In the genomic region with DNA sequence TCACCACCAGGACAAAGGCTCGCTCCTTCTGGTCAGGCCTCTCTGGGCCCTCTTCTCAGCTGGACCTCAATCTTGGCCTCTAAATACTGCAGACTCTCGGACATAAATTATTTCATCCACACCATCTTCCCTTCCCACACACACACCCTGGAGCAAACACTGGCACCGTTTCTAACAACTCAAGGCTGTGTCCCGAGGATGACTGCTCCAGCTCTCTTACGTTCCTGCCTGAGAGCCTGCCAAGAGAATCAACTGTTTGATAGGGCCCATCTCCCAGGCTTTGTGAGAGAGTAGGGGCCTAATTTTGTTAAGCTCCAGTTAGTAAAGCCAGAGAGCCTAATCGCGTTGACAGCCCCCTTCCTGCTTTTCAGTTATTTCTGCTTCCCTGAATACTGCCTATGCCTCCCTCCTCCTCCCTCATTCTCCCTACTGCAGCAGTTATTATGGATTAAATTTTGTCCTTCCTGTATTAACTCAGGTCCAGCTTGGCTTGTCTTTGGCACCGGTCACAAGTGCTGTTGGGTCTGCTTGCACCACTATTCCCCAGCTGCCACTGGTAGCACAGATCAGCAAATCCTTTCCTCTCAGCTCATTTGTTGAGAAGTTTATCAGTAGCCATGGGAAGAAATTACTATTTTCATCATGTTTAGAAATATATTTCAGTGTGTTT, we compare ENCODE assay signal across 18 cellular contexts.
DNase-seq lines count a peak whose midpoint lies in the region; ATAC-seq and TF ChIP-seq lines count a peak whose summit lies in the region.
"Had no signal": no experiment of that assay in that cellular context is flagged by ENCODE, and none has a peak within 500 bp of the region (broad histone marks: within the 10 kb centered on the region; RNA-seq: fewer than 3 reads in every experiment).

No MANE protein-coding gene starts in this region.

- TF ChIP-seq CTCF in MCF 10A (IDR thresholded peaks at IDR 0.05; ENCODE audit: unreplicated experiment) (no peak), breast epithelium (IDR thresholded peaks at IDR 0.05) (no peak), glutamatergic neuron (IDR thresholded peaks at IDR 0.05; ENCODE audit: partially characterized antibody, unreplicated experiment) (no peak), osteoblast (IDR thresholded peaks at IDR 0.05; ENCODE audit: extremely low read depth, low read depth, low read length) (no peak), lower leg skin (IDR thresholded peaks at IDR 0.05) (no peak)

- no peak overlapping the region for H3K4me3 ChIP-seq in breast epithelium
- H3K4me3 ChIP-seq in osteoblast (ENCODE audit: insufficient read depth, low read length), result no peak overlapping the region
- no peak overlapping the region for H3K4me3 ChIP-seq in aorta (ENCODE audit: low read length in 2 of 2)
- no peak overlapping the region for H3K4me3 ChIP-seq in lower leg skin (ENCODE audit: low read depth, poor library complexity, severe bottlenecking)
- H3K4me3 ChIP-seq: GM23338, SK-N-MC had no signal

- H3K27me3 Mint-ChIP-seq in MCF 10A (ENCODE audit: insufficient read depth, unreplicated experiment) (no peaks in the 10 kb centered on the region), glutamatergic neuron (ENCODE audit: unreplicated experiment) (peaks cover 2% of the 10 kb centered on the region)
- H3K27me3 Mint-ChIP-seq: CD8-positive, alpha-beta memory T cell had no signal

- ATAC-seq in aorta (ENCODE audit: low FRiP score), result peak; percentile 56
- ATAC-seq in HG03520 (IDR thresholded peaks at IDR 0.05; ENCODE audit: unreplicated experiment), result no peak
- ATAC-seq: foreskin keratinocyte, GM23338 had no signal

- H3K27me3 ChIP-seq in breast epithelium (no peaks in the 10 kb centered on the region), osteoblast (ENCODE audit: insufficient read depth, low read length) (no peaks in the 10 kb centered on the region), aorta (ENCODE audit: control insufficient read depth in 1 of 2, insufficient read depth in 2 of 2, low read length in 1 of 2) (no peaks in the 10 kb centered on the region)
- H3K27me3 ChIP-seq: foreskin keratinocyte had no signal

- POLR2A ChIA-PET in MCF 10A (lab: Yijun Ruan, JAX), result interaction anchor here (0.5 kb wide), 1 partner anchor 111 kb away, joined by 4 read pairs; no protein-coding TSS in a partner anchor

- H3K9me3 ChIP-seq in breast epithelium, result no peaks in the 10 kb centered on the region
- no peaks in the 10 kb centered on the region for H3K9me3 ChIP-seq in osteoblast (ENCODE audit: low read depth, low read length)
- H3K9me3 ChIP-seq in aorta (ENCODE audit: control insufficient read depth, low read length), result no peaks in the 10 kb centered on the region

- no peaks in the 10 kb centered on the region for H3K36me3 ChIP-seq in breast epithelium
- H3K36me3 ChIP-seq in osteoblast (ENCODE audit: insufficient read depth, low read length), result no peaks in the 10 kb centered on the region
- no peaks in the 10 kb centered on the region for H3K36me3 ChIP-seq in aorta (ENCODE audit: control insufficient read depth in 1 of 2, insufficient read depth in 2 of 2, low read length in 1 of 2)

- no peak overlapping the region for H3K4me2 ChIP-seq in osteoblast (ENCODE audit: insufficient read depth, low read length)
- H3K4me2 ChIP-seq: GM23338, KMS-11 had no signal

- H3K27ac Mint-ChIP-seq in MCF 10A (ENCODE audit: low read depth, unreplicated experiment) (peak overlapping the region; percentile 70), glutamatergic neuron (ENCODE audit: unreplicated experiment) (peak overlapping the region; percentile 40)
- H3K27ac Mint-ChIP-seq: GM23338 had no signal

- H4K20me1 ChIP-seq in osteoblast (ENCODE audit: insufficient read depth, low read length), result peaks cover 7% of the 10 kb centered on the region

- DNase-seq in MCF 10A (ENCODE audit: unreplicated experiment), result no peak
- DNase-seq in breast epithelium (ENCODE audit: low spot score in 2 of 2), result no peak
- no peak for DNase-seq in glutamatergic neuron
- no peak for DNase-seq in osteoblast (ENCODE audit: insufficient read length, low spot score, missing footprints)
- peak in 1 of 2 donors; percentile 56 for DNase-seq in aorta
- no peak for DNase-seq in lower leg skin (ENCODE audit: low spot score in 2 of 2)
- DNase-seq in dermis blood vessel endothelial cell, result no peak
- DNase-seq: 8988T; activated naive CD4-positive, alpha-beta T cell treated with anti-CD3 and anti-CD28 coated beads, Interleukin-2, amount 50 U/mL, for 16 hours; CD8-positive, alpha-beta memory T cell; foreskin keratinocyte; islet precursor cell; NCI-H2029 treated with DMSO at 0.1 percent for 48 hours; small intestine had no signal

- CTCF ChIA-PET in MCF 10A (lab: Yijun Ruan, JAX), result interaction anchor here (0.5 to 0.9 kb wide), 4 partner anchors 12 to 221 kb away, joined by 3 to 4 read pairs (median 3); no protein-coding TSS in a partner anchor

- 18 to 23% methylated on average over 8 of the region's 8 CpGs for WGBS in aorta, 2 donors
- WGBS in lower leg skin, 2 donors, result 57 to 60% methylated on average over 8 of the region's 8 CpGs

- no peaks in the 10 kb centered on the region for H3K79me2 ChIP-seq in osteoblast (ENCODE audit: insufficient read depth, low read length)

- peaks cover 24% of the 10 kb centered on the region for H3K36me3 Mint-ChIP-seq in MCF 10A (ENCODE audit: insufficient read depth, unreplicated experiment)
- H3K36me3 Mint-ChIP-seq in glutamatergic neuron (ENCODE audit: unreplicated experiment), result peaks cover 4% of the 10 kb centered on the region

- H3K27ac ChIP-seq in breast epithelium, result peak overlapping the region in 1 of 2 donors; percentile 56
- H3K27ac ChIP-seq in osteoblast (ENCODE audit: low read depth, low read length), result peak overlapping the region; percentile 19
- H3K27ac ChIP-seq in aorta (ENCODE audit: low read depth in 1 of 2, low read length in 2 of 2), result no peak overlapping the region
- H3K27ac ChIP-seq: foreskin keratinocyte, KMS-11, SK-N-MC had no signal

- H3K4me1 Mint-ChIP-seq in MCF 10A (ENCODE audit: insufficient read depth, unreplicated experiment) (no peaks in the 10 kb centered on the region), glutamatergic neuron (ENCODE audit: low read depth, unreplicated experiment) (peaks cover 5% of the 10 kb centered on the region)
- H3K4me1 Mint-ChIP-seq: GM23338 had no signal

- intact Hi-C loops in MCF 10A (cut with micrococcal nuclease), result no loop called here
- intact Hi-C loops in breast epithelium (cut with DNase I; ENCODE audit: low total_unique reads), result no loop called here
- intact Hi-C loops in aorta (cut with DNase I), result no loop called here
- intact Hi-C loops in lower leg skin (cut with DNase I; ENCODE audit: low total_unique reads), result no loop called here

- BruUV-seq in MCF 10A (replicated peaks; lab: Mats Ljungman, UMichigan), result no TSS peak

- H3K4me1 ChIP-seq in breast epithelium (no peaks in the 10 kb centered on the region), osteoblast (ENCODE audit: insufficient read depth, low read length) (no peaks in the 10 kb centered on the region), aorta (ENCODE audit: control insufficient read depth in 1 of 2, insufficient read depth in 2 of 2, low read length in 2 of 2) (no peaks in the 10 kb centered on the region)
- H3K4me1 ChIP-seq: foreskin keratinocyte had no signal

- H3K4me3 Mint-ChIP-seq in MCF 10A (ENCODE audit: unreplicated experiment) (no peak overlapping the region), glutamatergic neuron (ENCODE audit: unreplicated experiment) (no peak overlapping the region)
- H3K4me3 Mint-ChIP-seq: CD8-positive, alpha-beta memory T cell; GM23338 had no signal

- TF ChIP-seq POLR2A in breast epithelium (IDR thresholded peaks at IDR 0.05) (no peak), lower leg skin (IDR thresholded peaks at IDR 0.05) (no peak)

- H3K9me3 Mint-ChIP-seq in MCF 10A (ENCODE audit: unreplicated experiment) (no peaks in the 10 kb centered on the region), glutamatergic neuron (ENCODE audit: unreplicated experiment) (peaks cover 2% of the 10 kb centered on the region)
- H3K9me3 Mint-ChIP-seq: CD8-positive, alpha-beta memory T cell; GM23338 had no signal

- H2AFZ ChIP-seq in osteoblast (ENCODE audit: low read length), result no peak overlapping the region
- H2AFZ ChIP-seq: GM23338 had no signal
